ENCODE assay signal across 8 cellular contexts in the genomic region with DNA sequence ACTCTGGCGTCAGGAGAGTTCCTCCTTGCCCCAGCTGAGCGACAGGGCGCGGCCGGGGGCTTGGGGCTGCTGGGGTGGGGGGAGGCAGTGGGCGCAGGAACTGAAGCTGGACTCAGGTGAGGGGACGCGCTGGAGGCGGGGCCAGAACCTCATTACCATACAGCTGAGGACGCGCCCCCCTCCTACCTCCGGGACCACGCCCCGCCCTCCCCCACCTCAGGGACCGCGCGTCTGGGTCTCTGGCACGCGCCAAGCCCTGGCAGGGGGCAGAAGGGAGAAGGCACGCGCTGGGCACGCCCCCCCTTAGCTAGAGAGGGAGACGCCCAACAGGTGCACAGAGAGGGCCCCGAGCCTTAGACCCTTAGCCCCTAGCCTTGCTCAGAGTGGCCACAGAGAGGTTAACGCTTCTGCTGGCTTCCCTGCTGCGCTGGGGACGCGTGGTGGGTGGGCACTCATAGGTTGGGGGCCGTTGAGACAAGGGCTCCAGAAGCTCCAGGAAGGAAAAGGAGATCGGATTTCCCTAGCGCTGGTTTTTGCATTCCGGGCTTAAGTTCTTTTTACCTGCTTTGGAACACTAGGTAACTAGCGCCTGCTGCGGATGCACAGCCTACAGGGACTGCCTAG.
A peak's percentile ranks its signal among the peaks of the same experiment; 100 is the strongest.
DNase-seq lines count a peak whose midpoint lies in the region; ATAC-seq and TF ChIP-seq lines count a peak whose summit lies in the region.

No MANE protein-coding gene starts in this region.

- TF ChIP-seq RAD21 in Ishikawa (IDR thresholded peaks at IDR 0.05; ENCODE audit: low read depth), result no peak

- DNase-seq in AG10803 (ENCODE audit: low read depth) (no peak), putamen (ENCODE audit: low spot score) (no peak)
- DNase-seq in stimulated activated naive CD8-positive, alpha-beta T cell treated with anti-CD3 and anti-CD28 coated beads, Interleukin-15, Interleukin-2, amounts not matched to agents 100 U/mL and 50 U/mL, for 24 hours, result no peak
- DNase-seq in activated effector memory CD4-positive, alpha-beta T cell treated with anti-CD3 and anti-CD28 coated beads, Interleukin-2, amount 50 U/mL, for 16 hours, result no peak

- peak; percentile 4 for ATAC-seq in stimulated activated naive CD8-positive, alpha-beta T cell treated with anti-CD3 and anti-CD28 coated beads, Interleukin-15, Interleukin-2, amounts not matched to agents 100 U/mL and 50 U/mL, for 24 hours
- ATAC-seq in GM18520 (IDR thresholded peaks at IDR 0.05; ENCODE audit: unreplicated experiment), result no peak

- H3K4me3 ChIP-seq in AG10803 (ENCODE audit: low read length), result peak overlapping the region; percentile 43
- peak overlapping the region; percentile 13 for H3K4me3 ChIP-seq in iPS-11a (ENCODE audit: low read depth, low read length)

- TF ChIP-seq CTCF in AG10803 (conservative IDR thresholded peaks at IDR 0.05; ENCODE audit: low read length) (no peak), VCaP (conservative IDR thresholded peaks at IDR 0.05) (no peak)

- H3K27ac ChIP-seq in VCaP, result peak overlapping the region; percentile 53

- TF ChIP-seq EP300 in Ishikawa (IDR thresholded peaks at IDR 0.05; ENCODE audit: borderline replicate concordance), result no peak

TF ChIP-seq in Ishikawa, 13 proteins besides CTCF, POLR2A, EP300 and RAD21:
- peak; percentile 58 for TF ChIP-seq NFIC (IDR thresholded peaks at IDR 0.05)
- peak; percentile 62; the same call in 1 of the 2 replicates for TF ChIP-seq ZBTB7A (IDR thresholded peaks at IDR 0.05; ENCODE audit: low read depth)
- peak; percentile 77; the same call in 1 of the 2 replicates for TF ChIP-seq TCF12 (IDR thresholded peaks at IDR 0.05; ENCODE audit: low read depth)
- TF ChIP-seq REST (IDR thresholded peaks at IDR 0.05; ENCODE audit: low read depth), result no peak
- 0 out of 2 replicates have a peak, but pooled peaks have one; percentile 31 for TF ChIP-seq TEAD4 (IDR thresholded peaks at IDR 0.05)
- TF ChIP-seq TAF1 (IDR thresholded peaks at IDR 0.05; ENCODE audit: low read depth), result no peak
- no peak for TF ChIP-seq FOXM1 (IDR thresholded peaks at IDR 0.05; ENCODE audit: borderline replicate concordance, low read depth)
- TF ChIP-seq MAX (IDR thresholded peaks at IDR 0.05), result peak; percentile 46; the same call in 1 of the 2 replicates
- no peak for TF ChIP-seq EGR1 (IDR thresholded peaks at IDR 0.05)
- TF ChIP-seq, protein P1, sequence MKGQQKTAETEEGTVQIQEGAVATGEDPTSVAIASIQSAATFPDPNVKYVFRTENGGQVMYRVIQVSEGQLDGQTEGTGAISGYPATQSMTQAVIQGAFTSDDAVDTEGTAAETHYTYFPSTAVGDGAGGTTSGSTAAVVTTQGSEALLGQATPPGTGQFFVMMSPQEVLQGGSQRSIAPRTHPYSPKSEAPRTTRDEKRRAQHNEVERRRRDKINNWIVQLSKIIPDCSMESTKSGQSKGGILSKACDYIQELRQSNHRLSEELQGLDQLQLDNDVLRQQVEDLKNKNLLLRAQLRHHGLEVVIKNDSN (IDR thresholded peaks at IDR 0.05), result no peak
- no peak for TF ChIP-seq YY1 (IDR thresholded peaks at IDR 0.05; ENCODE audit: low read depth)
- TF ChIP-seq CREB1 (IDR thresholded peaks at IDR 0.05; ENCODE audit: low read depth), result no peak
- TF ChIP-seq CEBPB (IDR thresholded peaks at IDR 0.05), result no peak
TF ChIP-seq in Ishikawa: peak in this region for 5.
